16 cellular contexts compared by ENCODE assay signal in the genomic region with DNA sequence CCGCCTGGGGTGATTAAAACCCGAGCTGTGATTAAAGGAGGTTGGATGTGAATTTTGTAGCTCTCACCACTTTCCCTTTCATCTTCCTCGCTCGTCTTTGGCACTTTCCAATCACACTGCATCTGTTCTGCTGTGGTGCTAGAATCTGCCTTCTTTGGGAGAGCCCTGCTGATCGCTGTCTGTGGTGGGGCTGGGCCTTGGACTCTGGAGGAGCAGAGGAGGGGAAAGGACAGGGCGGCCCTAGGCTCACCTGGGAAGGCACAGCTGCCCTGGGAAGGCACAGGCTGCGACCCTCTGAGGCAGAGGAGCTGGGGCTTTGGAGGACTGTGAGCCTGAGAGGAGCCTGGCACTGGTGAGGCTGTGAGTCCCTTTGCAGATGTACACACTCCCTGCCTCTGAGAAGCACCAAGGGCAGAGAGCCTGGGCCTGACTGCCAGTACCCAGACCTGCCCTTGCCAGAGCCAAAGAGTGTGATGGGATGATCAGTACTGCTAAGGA.
"Had no signal": no experiment of that assay in that cellular context is flagged by ENCODE, and none has a peak within 500 bp of the region (broad histone marks: within the 10 kb centered on the region; RNA-seq: fewer than 3 reads in every experiment).

No MANE protein-coding gene starts in this region.

- H3K9me3 Mint-ChIP-seq: activated naive CD4-positive, alpha-beta T cell treated with anti-CD3 and anti-CD28 coated beads, Interleukin-2, amount 10 ng/mL, durations not matched to agents 7 days and 5 days; naive B cell had no signal

- H3K36me3 Mint-ChIP-seq: activated naive CD4-positive, alpha-beta T cell treated with anti-CD3 and anti-CD28 coated beads, Interleukin-2, amount 10 ng/mL, durations not matched to agents 7 days and 5 days; naive B cell; WTC11 had no signal

- H2AFZ ChIP-seq: parathyroid adenoma had no signal

- H3K4me1 ChIP-seq: lower lobe of right lung, parathyroid adenoma had no signal

- ATAC-seq: lower lobe of right lung, WTC11 had no signal

- H3K9me3 ChIP-seq: esophagus squamous epithelium, lower lobe of right lung, suprapubic skin had no signal

- H3K27me3 ChIP-seq: cardiac muscle cell, suprapubic skin had no signal

- H3K4me1 Mint-ChIP-seq: activated naive CD4-positive, alpha-beta T cell treated with anti-CD3 and anti-CD28 coated beads, Interleukin-2, amount 10 ng/mL, durations not matched to agents 7 days and 5 days; naive B cell had no signal

- H3K4me3 ChIP-seq: cardiac muscle cell, esophagus squamous epithelium, lower lobe of right lung, suprapubic skin had no signal

- H3K27ac Mint-ChIP-seq: activated naive CD4-positive, alpha-beta T cell treated with anti-CD3 and anti-CD28 coated beads, Interleukin-2, amount 10 ng/mL, durations not matched to agents 7 days and 5 days; WTC11 had no signal

- H3K27me3 Mint-ChIP-seq: activated naive CD4-positive, alpha-beta T cell treated with anti-CD3 and anti-CD28 coated beads, Interleukin-2, amount 10 ng/mL, durations not matched to agents 7 days and 5 days had no signal

- H3K36me3 ChIP-seq: cardiac muscle cell, esophagus squamous epithelium, lower lobe of right lung, suprapubic skin had no signal

- H3K27ac ChIP-seq: cardiac muscle cell, esophagus squamous epithelium, lower lobe of right lung, parathyroid adenoma, suprapubic skin had no signal

- DNase-seq: activated CD4-positive, alpha-beta T cell treated with anti-CD3 and anti-CD28 coated beads for 48 hours; activated naive CD4-positive, alpha-beta T cell treated with anti-CD3 and anti-CD28 coated beads, Interleukin-2, amount 10 ng/mL, durations not matched to agents 7 days and 5 days; activated T-cell treated with anti-CD3 and anti-CD28 coated beads for 4 hours; esophagus squamous epithelium; kidney glomerular epithelial cell; lower lobe of right lung; naive B cell; stimulated activated CD4-positive, alpha-beta T cell treated with anti-CD3 and anti-CD28 coated beads, Interleukin-15, amount 100 ng/mL, for 24 hours; stimulated activated CD4-positive, alpha-beta T cell treated with anti-CD3 and anti-CD28 coated beads, Interleukin-4, amount 100 ng/mL, for 24 hours; stimulated activated naive CD4-positive, alpha-beta T cell treated with Interleukin-2 at 50 U/mL for 16 hours; SW 1271; trophoblast cell had no signal

- H3K4me3 Mint-ChIP-seq: activated naive CD4-positive, alpha-beta T cell treated with anti-CD3 and anti-CD28 coated beads, Interleukin-2, amount 10 ng/mL, durations not matched to agents 7 days and 5 days; WTC11 had no signal

- H3K9ac ChIP-seq: parathyroid adenoma had no signal

- H3K79me2 ChIP-seq: parathyroid adenoma had no signal
